18 cellular contexts compared by ENCODE assay signal in the genomic region with DNA sequence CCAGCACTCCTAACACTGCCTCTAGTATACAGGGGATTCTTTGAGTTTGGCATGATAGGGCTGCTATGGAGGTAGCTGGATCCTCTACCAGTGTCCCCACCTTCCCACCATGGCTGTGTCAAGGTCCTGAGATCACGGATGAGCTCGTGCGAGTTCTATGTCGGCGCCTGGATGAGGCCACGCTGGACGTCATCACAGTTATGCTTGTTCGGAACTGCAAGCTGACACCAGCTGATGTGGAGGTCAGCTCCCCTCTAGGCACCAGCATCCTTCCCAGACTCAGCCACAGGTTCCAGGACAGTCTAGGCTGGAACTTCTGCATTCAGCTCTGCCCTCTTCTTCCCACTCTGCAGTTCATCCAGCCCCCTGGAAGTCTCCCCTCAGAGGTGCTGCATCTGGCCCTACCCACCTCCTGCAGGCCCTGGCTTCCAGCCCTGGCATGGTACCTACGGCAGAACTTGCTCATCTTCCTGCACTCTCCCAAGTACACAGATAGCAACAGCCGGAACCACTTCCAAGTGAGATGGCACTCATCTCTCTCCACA. TPM values are rescaled to one million over a fixed set of nuclear protein-coding genes. Genes with fewer than 3 reads are reported as not detected.
DNase-seq lines count a peak whose midpoint lies in the region; ATAC-seq and TF ChIP-seq lines count a peak whose summit lies in the region.
"Had no signal": no experiment of that assay in that cellular context is flagged by ENCODE, and none has a peak within 500 bp of the region (broad histone marks: within the 10 kb centered on the region; RNA-seq: fewer than 3 reads in every experiment).

No MANE protein-coding gene starts in this region.

- no peaks in the 10 kb centered on the region for H3K27me3 ChIP-seq in neuronal stem cell (ENCODE audit: control insufficient read depth in 3 of 3, insufficient read depth in 3 of 3, low read depth in 1 of 3, low read length in 3 of 3)
- H3K27me3 ChIP-seq in stomach: no peaks in the 10 kb centered on the region
- H3K27me3 ChIP-seq: BLaER1, Peyer's patch had no signal

- no peak overlapping the region for H3K4ac ChIP-seq in neuronal stem cell (ENCODE audit: low read length)

- H3K4me1 Mint-ChIP-seq in central memory CD8-positive, alpha-beta T cell: no peaks in the 10 kb centered on the region
- H3K4me1 Mint-ChIP-seq: CD4-positive, alpha-beta memory T cell had no signal

- no CpG with 5 or more reads among the region's 10 CpGs for WGBS in neuronal stem cell (ENCODE audit: extremely low coverage in 2 of 2, insufficient read length in 2 of 2, insufficient replicate concordance in 1 of 2), 2 donors
- 88 to 95% (median 93%) methylated on average over 6 to 10 of the region's 10 CpGs for WGBS in stomach, 5 donors

- H3K9ac ChIP-seq in neuronal stem cell (ENCODE audit: low read depth, low read length, poor library complexity): peak overlapping the region; percentile 46
- H3K9ac ChIP-seq: BLaER1 had no signal

- H3K18ac ChIP-seq in neuronal stem cell (ENCODE audit: low read length): no peak overlapping the region

- H4K91ac ChIP-seq in neuronal stem cell (ENCODE audit: low read depth, low read length, poor library complexity): no peak overlapping the region

- DNase-seq in activated effector memory CD4-positive, alpha-beta T cell treated with anti-CD3 and anti-CD28 coated beads, Interleukin-2, amount 50 U/mL, for 16 hours: peak; percentile 46
- no peak for DNase-seq in activated effector memory CD4-positive, alpha-beta T cell treated with Interleukin-2 at 50 U/mL for 16 hours
- DNase-seq in central memory CD8-positive, alpha-beta T cell (ENCODE audit: low spot score in 2 of 2): no peak
- no peak for DNase-seq in neuronal stem cell (ENCODE audit: low spot score)
- DNase-seq in stomach: peak; percentile 20
- no peak for DNase-seq in GDM1 (lab: John Stamatoyannopoulos, UW)
- DNase-seq: CD4-positive, alpha-beta memory T cell; GOT3; KBM-7; MV-4-11; NCI-H1694 treated with DMSO at 0.1 percent for 48 hours; NK-92 treated with Interleukin-12 subunit alpha and Interleukin-12 subunit beta, amount 100 ng/mL, for 24 hours; Right ventricle myocardium superior had no signal

- H3K4me3 Mint-ChIP-seq in central memory CD8-positive, alpha-beta T cell: no peak overlapping the region
- H3K4me3 Mint-ChIP-seq: CD4-positive, alpha-beta memory T cell had no signal

- H3K4me1 ChIP-seq in neuronal stem cell (ENCODE audit: control insufficient read depth in 2 of 2, insufficient read depth in 1 of 2, low read depth in 1 of 2, low read length in 2 of 2): peaks cover 6 to 22% of the 10 kb centered on the region in 2 donors
- peaks cover 5 to 16% (median 10%) of the 10 kb centered on the region in 4 donors for H3K4me1 ChIP-seq in stomach
- H3K4me1 ChIP-seq: A549, BLaER1 had no signal

- H3K36me3 ChIP-seq in neuronal stem cell (replicated peaks in 1 of 2; ENCODE audit: control insufficient read depth in 2 of 2, insufficient read depth in 2 of 2, low read length in 2 of 2): peaks cover 29 to 79% of the 10 kb centered on the region in 2 donors
- H3K36me3 ChIP-seq in stomach: peaks cover 40 to 100% (median 92%) of the 10 kb centered on the region in 4 donors

- no peak for TF ChIP-seq CTCF in stomach (IDR thresholded peaks at IDR 0.05)

- H3K27ac ChIP-seq in neuronal stem cell (replicated peaks; ENCODE audit: low read length): no peak overlapping the region
- H3K27ac ChIP-seq in stomach: no peak overlapping the region
- H3K27ac ChIP-seq: A549, BLaER1, Peyer's patch had no signal

- peak overlapping the region; percentile 56 for H3K14ac ChIP-seq in neuronal stem cell (ENCODE audit: low read length)

- H3K4me2 ChIP-seq in neuronal stem cell (ENCODE audit: insufficient read depth, low read length, poor library complexity, severe bottlenecking): no peak overlapping the region
- H3K4me2 ChIP-seq: A549, BLaER1 had no signal

- intact Hi-C loops in stomach (cut with DNase I; ENCODE audit: low total_unique reads): no loop called here

- no peak overlapping the region for H2BK12ac ChIP-seq in neuronal stem cell (ENCODE audit: low read length)

- H3K27ac Mint-ChIP-seq in central memory CD8-positive, alpha-beta T cell (ENCODE audit: low read depth): peak overlapping the region; percentile 36

- H4K8ac ChIP-seq in neuronal stem cell (ENCODE audit: low read depth, low read length): no peak overlapping the region

- TF ChIP-seq POLR2A in stomach (IDR thresholded peaks at IDR 0.05): no peak

- H3K9me3 Mint-ChIP-seq in central memory CD8-positive, alpha-beta T cell: no peaks in the 10 kb centered on the region

- no peak overlapping the region for H2BK5ac ChIP-seq in neuronal stem cell (ENCODE audit: low read length)

- no peak overlapping the region for H3K23ac ChIP-seq in neuronal stem cell (ENCODE audit: low read depth, low read length, poor library complexity)

- no peaks in the 10 kb centered on the region for H3K79me1 ChIP-seq in neuronal stem cell (ENCODE audit: low read depth, low read length)

- no peak overlapping the region for H2AK5ac ChIP-seq in neuronal stem cell (ENCODE audit: low read depth, low read length)

- no peak for TF ChIP-seq EP300 in stomach (IDR thresholded peaks at IDR 0.05)

- H3K9me3 ChIP-seq in neuronal stem cell (replicated peaks in 1 of 2; ENCODE audit: control insufficient read depth in 2 of 2, insufficient read depth in 1 of 2, low read depth in 1 of 2, low read length in 2 of 2) (no peaks in the 10 kb centered on the region), stomach (no peaks in the 10 kb centered on the region)
- H3K9me3 ChIP-seq: A549, BLaER1, Peyer's patch had no signal

- no peak overlapping the region for H2BK15ac ChIP-seq in neuronal stem cell (ENCODE audit: low read length)

- no peak overlapping the region for H3K4me3 ChIP-seq in neuronal stem cell (ENCODE audit: low read length in 2 of 2)
- H3K4me3 ChIP-seq in stomach: no peak overlapping the region
- H3K4me3 ChIP-seq: A549, BLaER1, Peyer's patch had no signal

- no peaks in the 10 kb centered on the region for H3K27me3 Mint-ChIP-seq in central memory CD8-positive, alpha-beta T cell
- H3K27me3 Mint-ChIP-seq: CD4-positive, alpha-beta memory T cell had no signal

- H2AFZ ChIP-seq in neuronal stem cell (ENCODE audit: low read length): no peak overlapping the region

- ATAC-seq in central memory CD8-positive, alpha-beta T cell (replicated peaks; ENCODE audit: extremely low read depth, poor library complexity, severe bottlenecking): no peak
- ATAC-seq in GM21737 (IDR thresholded peaks at IDR 0.05; ENCODE audit: unreplicated experiment) (no peak), HG03025 (IDR thresholded peaks at IDR 0.05; ENCODE audit: low FRiP score, unreplicated experiment) (no peak)

- peaks cover 18% of the 10 kb centered on the region for H3K36me3 Mint-ChIP-seq in central memory CD8-positive, alpha-beta T cell (ENCODE audit: insufficient read depth)

- H2BK120ac ChIP-seq in neuronal stem cell (ENCODE audit: low read depth, low read length): no peak overlapping the region

RNA-seq across cellular contexts. Expression of a gene that starts 15.1 kb away (rescaled TPM):
- polyA plus RNA-seq in neuronal stem cell (2013, experiment 1 of 2): 22.2 TPM
- polyA plus RNA-seq in neuronal stem cell (2013, experiment 2 of 2): 22.5 TPM
- 10 to 100 TPM; 24.4 to 77.6 (median 43.6) TPM for total RNA-seq in stomach
- 100 to 1,000 TPM in 2 of 3 donors, 10 to 100 TPM in 1; 64.2 to 173 (median 143) TPM for polyA plus RNA-seq in stomach

RNA-seq across cellular contexts. Expression of a gene that starts 48.9 kb away (rescaled TPM):
- polyA plus RNA-seq in neuronal stem cell (2013, experiment 1 of 2): 4.2 TPM
- polyA plus RNA-seq in neuronal stem cell (2013, experiment 2 of 2): 4.0 TPM
- 10 to 100 TPM; 49.6 to 69.3 (median 56.7) TPM for total RNA-seq in stomach
- polyA plus RNA-seq in stomach: 10 to 100 TPM in 1 of 3 donors, 1 to 10 TPM in 2; 4.9 to 10.2 (median 9.3) TPM

RNA-seq across cellular contexts. Expression of a gene that starts 49.0 kb away (rescaled TPM):
- polyA plus RNA-seq in neuronal stem cell (2013, experiment 1 of 2): 15.7 TPM
- polyA plus RNA-seq in neuronal stem cell (2013, experiment 2 of 2): 16.3 TPM
- total RNA-seq in stomach: 10 to 100 TPM in 4 of 5 donors, 1 to 10 TPM in 1; 5.8 to 52.2 (median 29.6) TPM
- polyA plus RNA-seq in stomach: 10 to 100 TPM; 28.3 to 46.1 (median 30.6) TPM

Comparison
In these comparisons a context has a peak if more than half of its experiments do, and no peak if none do; other contexts are left out.
1. DNase-seq: peak in activated effector memory CD4-positive, alpha-beta T cell treated with anti-CD3 and anti-CD28 coated beads, Interleukin-2, amount 50 U/mL, for 16 hours (single experiment) and stomach (single experiment); none in activated effector memory CD4-positive, alpha-beta T cell treated with Interleukin-2 at 50 U/mL for 16 hours (single experiment), central memory CD8-positive, alpha-beta T cell (0 of 2), neuronal stem cell (single experiment) and GDM1 (single experiment).